ENCODE assay signal across 18 cellular contexts in the genomic region with DNA sequence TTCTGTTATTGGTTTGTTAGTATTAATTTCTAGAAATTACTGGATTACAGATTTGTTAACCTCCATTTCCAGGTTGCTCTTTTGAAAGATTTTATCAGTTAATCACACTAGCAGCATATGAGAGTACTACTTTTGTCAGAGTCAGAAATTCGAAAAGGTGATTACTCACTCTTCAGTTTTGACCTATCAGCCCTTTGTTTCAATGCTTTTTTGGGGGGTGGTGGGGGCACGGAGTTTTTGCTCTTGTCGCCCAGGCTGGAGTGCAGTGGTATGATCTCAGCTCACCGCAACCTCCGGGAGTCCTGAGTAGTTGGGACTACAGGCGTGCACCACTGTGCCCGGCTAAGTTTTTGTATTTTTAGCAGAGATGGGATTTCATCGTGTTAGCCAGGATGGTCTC.
DNase-seq lines count a peak whose midpoint lies in the region; ATAC-seq and TF ChIP-seq lines count a peak whose summit lies in the region.
"Had no signal": no experiment of that assay in that cellular context is flagged by ENCODE, and none has a peak within 500 bp of the region (broad histone marks: within the 10 kb centered on the region; RNA-seq: fewer than 3 reads in every experiment).

No MANE protein-coding gene starts in this region.

- H3K14ac ChIP-seq in H9 (ENCODE audit: insufficient read depth, low read length): no peak overlapping the region

- H3K18ac ChIP-seq in H9 (ENCODE audit: insufficient read length, low read depth, low read length): no peak overlapping the region

- H3K27me3 ChIP-seq in H9 (ENCODE audit: insufficient read depth, low read length): no peaks in the 10 kb centered on the region
- H3K27me3 ChIP-seq: Peyer's patch had no signal

- peaks cover 61% of the 10 kb centered on the region for H3K4me1 Mint-ChIP-seq in activated CD8-positive, alpha-beta T cell treated with anti-CD3 and anti-CD28 coated beads for 36 hours (ENCODE audit: low read depth)
- H3K4me1 Mint-ChIP-seq in activated CD8-positive, alpha-beta T cell treated with anti-CD3 and anti-CD28 coated beads, Interleukin-2, amount 10 ng/mL, durations not matched to agents 7 days and 5 days (ENCODE audit: low read depth): peaks cover 70% of the 10 kb centered on the region
- H3K4me1 Mint-ChIP-seq in H9: peaks cover 54 to 64% of the 10 kb centered on the region in 2 experiments
- peaks cover 35% of the 10 kb centered on the region for H3K4me1 Mint-ChIP-seq in activated T-helper 17 cell treated with anti-CD3 and anti-CD28 coated beads, Interleukin-2, amount 50 U/mL, for 72 hours

- POLR2A ChIA-PET in activated CD8-positive, alpha-beta T cell treated with anti-CD3 and anti-CD28 coated beads for 36 hours (lab: Charles Lee): interaction anchor here (1.4 kb wide), 1 partner anchor 33 kb away, joined by 3 read pairs; no protein-coding TSS in a partner anchor
- POLR2A ChIA-PET in activated CD8-positive, alpha-beta T cell treated with anti-CD3 and anti-CD28 coated beads, Interleukin-2, amount 10 ng/mL, durations not matched to agents 7 days and 5 days (lab: Charles Lee): no interaction called here

- DNase-seq in activated CD8-positive, alpha-beta T cell treated with anti-CD3 and anti-CD28 coated beads for 36 hours: no peak
- DNase-seq in activated CD8-positive, alpha-beta T cell treated with anti-CD3 and anti-CD28 coated beads, Interleukin-2, amount 10 ng/mL, durations not matched to agents 7 days and 5 days: no peak
- no peak for DNase-seq in H9
- DNase-seq in stimulated activated CD8-positive, alpha-beta memory T cell treated with anti-CD3 and anti-CD28 coated beads, Interleukin-4, amount 100 ng/mL, for 48 hours: peak; percentile 63
- DNase-seq in NCI-H1092 (lab: John Stamatoyannopoulos, UW): no peak
- no peak for DNase-seq in GDM1 (lab: John Stamatoyannopoulos, UW)
- DNase-seq: EL, Karpas-422, MV-4-11, NCI-H1694, NCI-H2081 treated with DMSO at 0.1 percent for 48 hours, NCI-H446, NCI-H526, Peyer's patch had no signal

- no peak overlapping the region for H3K56ac ChIP-seq in H9 (ENCODE audit: insufficient read length, low read depth, low read length)

- H3K9me3 Mint-ChIP-seq in activated CD8-positive, alpha-beta T cell treated with anti-CD3 and anti-CD28 coated beads for 36 hours: no peaks in the 10 kb centered on the region
- no peaks in the 10 kb centered on the region for H3K9me3 Mint-ChIP-seq in activated CD8-positive, alpha-beta T cell treated with anti-CD3 and anti-CD28 coated beads, Interleukin-2, amount 10 ng/mL, durations not matched to agents 7 days and 5 days (ENCODE audit: insufficient read depth)
- H3K9me3 Mint-ChIP-seq in H9: no peaks in the 10 kb centered on the region
- H3K9me3 Mint-ChIP-seq in activated T-helper 17 cell treated with anti-CD3 and anti-CD28 coated beads, Interleukin-2, amount 50 U/mL, for 72 hours: no peaks in the 10 kb centered on the region

- H2BK120ac ChIP-seq in H9 (ENCODE audit: low read depth, low read length, poor library complexity, severe bottlenecking): no peak overlapping the region

- no peak overlapping the region for H3K27ac Mint-ChIP-seq in activated CD8-positive, alpha-beta T cell treated with anti-CD3 and anti-CD28 coated beads for 36 hours
- no peak overlapping the region for H3K27ac Mint-ChIP-seq in activated CD8-positive, alpha-beta T cell treated with anti-CD3 and anti-CD28 coated beads, Interleukin-2, amount 10 ng/mL, durations not matched to agents 7 days and 5 days
- peak overlapping the region in 2 of 3 experiments; percentile 55 to 74; a peak in 1 of 7 replicates for H3K27ac Mint-ChIP-seq in H9
- peak overlapping the region; percentile 12 for H3K27ac Mint-ChIP-seq in activated T-helper 17 cell treated with anti-CD3 and anti-CD28 coated beads, Interleukin-2, amount 50 U/mL, for 72 hours
- H3K27ac Mint-ChIP-seq: B cell had no signal

- peaks cover 17% of the 10 kb centered on the region for H3K36me3 Mint-ChIP-seq in activated CD8-positive, alpha-beta T cell treated with anti-CD3 and anti-CD28 coated beads for 36 hours (ENCODE audit: low read depth)
- H3K36me3 Mint-ChIP-seq in activated CD8-positive, alpha-beta T cell treated with anti-CD3 and anti-CD28 coated beads, Interleukin-2, amount 10 ng/mL, durations not matched to agents 7 days and 5 days (ENCODE audit: low read depth): peaks cover 25% of the 10 kb centered on the region
- peaks cover 0 to 24% (median 19%) of the 10 kb centered on the region in 3 experiments; a peak in 6 of 7 replicates for H3K36me3 Mint-ChIP-seq in H9 (ENCODE audit: insufficient read depth in 1 of 3, low read depth in 3 of 3)
- H3K36me3 Mint-ChIP-seq in activated T-helper 17 cell treated with anti-CD3 and anti-CD28 coated beads, Interleukin-2, amount 50 U/mL, for 72 hours (ENCODE audit: low read depth): peaks cover 58% of the 10 kb centered on the region

- H3K23ac ChIP-seq in H9 (ENCODE audit: insufficient read length, low read depth, low read length): no peak overlapping the region

- peaks cover 6% of the 10 kb centered on the region for H3K79me1 ChIP-seq in H9 (ENCODE audit: insufficient read depth, low read depth, low read length, poor library complexity, severe bottlenecking)

- H4K8ac ChIP-seq in H9 (replicated peaks; ENCODE audit: insufficient read length, low read depth, low read length): no peak overlapping the region

- no peak for TF ChIP-seq CTCF in activated CD8-positive, alpha-beta T cell treated with anti-CD3 and anti-CD28 coated beads for 36 hours (IDR thresholded peaks at IDR 0.05)
- TF ChIP-seq CTCF in H9 (conservative IDR thresholded peaks at IDR 0.05): no peak

- intact Hi-C loops in activated CD8-positive, alpha-beta T cell treated with anti-CD3 and anti-CD28 coated beads for 36 hours (cut with micrococcal nuclease): loop anchor here (10.0 kb wide), 1 partner anchor 140 kb away; no protein-coding TSS in a partner anchor

- no peak overlapping the region for H2BK15ac ChIP-seq in H9 (ENCODE audit: low read depth, low read length)

- H4K91ac ChIP-seq in H9 (ENCODE audit: insufficient read length, low read depth, low read length): no peak overlapping the region

- H3K79me2 ChIP-seq in H9 (ENCODE audit: insufficient read depth, low read length): peaks cover 94% of the 10 kb centered on the region

- peaks cover 17% of the 10 kb centered on the region for H3K4me1 ChIP-seq in H9 (ENCODE audit: insufficient read depth, low read length)

- H2AFZ ChIP-seq in H9 (ENCODE audit: low read length): no peak overlapping the region

- H3K4ac ChIP-seq in H9 (ENCODE audit: low read depth, low read length): no peak overlapping the region

- no peak overlapping the region for H3K4me2 ChIP-seq in H9 (ENCODE audit: insufficient read depth, insufficient read length, low read length)
- H3K4me2 ChIP-seq: A549 had no signal

- no peak overlapping the region for H2BK12ac ChIP-seq in H9 (ENCODE audit: insufficient read length, low read depth, low read length)

- no peak overlapping the region for H3K9ac ChIP-seq in H9 (ENCODE audit: extremely low read depth, insufficient read length, low read length)

- H2AK5ac ChIP-seq in H9 (ENCODE audit: insufficient read length, low read length): no peak overlapping the region

- peaks cover 4% of the 10 kb centered on the region for H4K20me1 ChIP-seq in H9 (ENCODE audit: control insufficient read depth, insufficient read depth, insufficient read length)

- H3K4me3 Mint-ChIP-seq in activated CD8-positive, alpha-beta T cell treated with anti-CD3 and anti-CD28 coated beads for 36 hours: no peak overlapping the region
- no peak overlapping the region for H3K4me3 Mint-ChIP-seq in activated CD8-positive, alpha-beta T cell treated with anti-CD3 and anti-CD28 coated beads, Interleukin-2, amount 10 ng/mL, durations not matched to agents 7 days and 5 days
- no peak overlapping the region for H3K4me3 Mint-ChIP-seq in H9
- H3K4me3 Mint-ChIP-seq in activated T-helper 17 cell treated with anti-CD3 and anti-CD28 coated beads, Interleukin-2, amount 50 U/mL, for 72 hours: no peak overlapping the region
- H3K4me3 Mint-ChIP-seq: B cell had no signal

- H3K27ac ChIP-seq in H9 (ENCODE audit: insufficient read length, low read depth, low read length): no peak overlapping the region
- H3K27ac ChIP-seq: A549, Peyer's patch had no signal

- no CpG with 5 or more reads among the region's 8 CpGs for WGBS in H9 (ENCODE audit: extremely low coverage, insufficient read length, low lambda C conversion rate)

- ATAC-seq in activated CD8-positive, alpha-beta T cell treated with anti-CD3 and anti-CD28 coated beads for 36 hours: peak; percentile 12
- no peak for ATAC-seq in activated CD8-positive, alpha-beta T cell treated with anti-CD3 and anti-CD28 coated beads, Interleukin-2, amount 10 ng/mL, durations not matched to agents 7 days and 5 days
- ATAC-seq in activated T-helper 17 cell treated with anti-CD3 and anti-CD28 coated beads, Interleukin-2, amount 50 U/mL, for 72 hours (replicated peaks): peak; percentile 62
- ATAC-seq: A549, GM12878 had no signal

- H3K9me3 ChIP-seq in H9 (ENCODE audit: control insufficient read depth, low read depth, low read length): no peaks in the 10 kb centered on the region
- H3K9me3 ChIP-seq: A549, Peyer's patch had no signal

- no peaks in the 10 kb centered on the region for H3K23me2 ChIP-seq in H9 (ENCODE audit: insufficient read length, low read depth, low read length, poor library complexity, severe bottlenecking)

- H2BK20ac ChIP-seq in H9 (ENCODE audit: low read depth, low read length, poor library complexity, severe bottlenecking): no peak overlapping the region

- no peak overlapping the region for H4K5ac ChIP-seq in H9 (ENCODE audit: insufficient read length, low read depth, low read length)

- H3K27me3 Mint-ChIP-seq in activated CD8-positive, alpha-beta T cell treated with anti-CD3 and anti-CD28 coated beads for 36 hours: no peaks in the 10 kb centered on the region
- no peaks in the 10 kb centered on the region for H3K27me3 Mint-ChIP-seq in activated CD8-positive, alpha-beta T cell treated with anti-CD3 and anti-CD28 coated beads, Interleukin-2, amount 10 ng/mL, durations not matched to agents 7 days and 5 days (ENCODE audit: low read depth)
- H3K27me3 Mint-ChIP-seq in H9 (ENCODE audit: low read depth): no peaks in the 10 kb centered on the region; the same call in 1 of the 2 replicates
- no peaks in the 10 kb centered on the region for H3K27me3 Mint-ChIP-seq in activated T-helper 17 cell treated with anti-CD3 and anti-CD28 coated beads, Interleukin-2, amount 50 U/mL, for 72 hours
- H3K27me3 Mint-ChIP-seq: B cell had no signal

- CTCF ChIA-PET in activated CD8-positive, alpha-beta T cell treated with anti-CD3 and anti-CD28 coated beads for 36 hours (lab: Charles Lee): no interaction called here
- CTCF ChIA-PET in activated CD8-positive, alpha-beta T cell treated with anti-CD3 and anti-CD28 coated beads, Interleukin-2, amount 10 ng/mL, durations not matched to agents 7 days and 5 days (lab: Charles Lee): no interaction called here

- no peak overlapping the region for H2BK5ac ChIP-seq in H9 (ENCODE audit: insufficient read length, low read length)

- H3T11ph ChIP-seq in H9 (ENCODE audit: low read length): no peak overlapping the region

Comparison
In these comparisons a context has a peak if more than half of its experiments do, and no peak if none do; other contexts are left out.
1. H3K27ac Mint-ChIP-seq: peak in H9 (2 of 3) and activated T-helper 17 cell treated with anti-CD3 and anti-CD28 coated beads, Interleukin-2, amount 50 U/mL, for 72 hours (single experiment); none in activated CD8-positive, alpha-beta T cell treated with anti-CD3 and anti-CD28 coated beads for 36 hours (single experiment) and activated CD8-positive, alpha-beta T cell treated with anti-CD3 and anti-CD28 coated beads, Interleukin-2, amount 10 ng/mL, durations not matched to agents 7 days and 5 days (single experiment).